Comparison of ENCODE assay signal across 17 cellular contexts in the genomic region with DNA sequence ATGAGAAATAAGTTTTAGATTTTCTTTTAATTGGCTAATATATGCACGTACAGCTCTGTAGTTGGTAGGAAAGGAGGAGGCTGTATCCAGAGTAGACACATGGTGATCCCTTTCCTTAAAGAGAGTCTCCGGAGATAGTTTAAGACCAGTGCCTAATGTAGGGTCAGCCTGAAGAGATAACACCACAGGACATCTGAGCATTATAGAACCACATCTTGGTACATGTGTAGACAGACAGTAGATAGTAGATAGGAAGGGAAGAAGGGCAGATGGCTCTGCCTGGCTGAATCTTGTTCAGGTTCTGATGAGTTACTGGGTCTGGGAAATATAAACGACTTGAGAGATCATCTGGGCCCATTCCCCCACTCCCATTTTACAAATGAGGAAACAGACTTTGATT. TPM values are rescaled to one million over a fixed set of nuclear protein-coding genes. Genes with fewer than 3 reads are reported as not detected.
DNase-seq lines count a peak whose midpoint lies in the region; ATAC-seq and TF ChIP-seq lines count a peak whose summit lies in the region.
"Had no signal": no experiment of that assay in that cellular context is flagged by ENCODE, and none has a peak within 500 bp of the region (broad histone marks: within the 10 kb centered on the region; RNA-seq: fewer than 3 reads in every experiment).

No MANE protein-coding gene starts in this region.

- H3K36me3 Mint-ChIP-seq in activated CD4-positive, alpha-beta T cell treated with anti-CD3 and anti-CD28 coated beads for 36 hours (ENCODE audit: low read depth), result peaks cover 24% of the 10 kb centered on the region
- H3K36me3 Mint-ChIP-seq in memory B cell, result peaks cover 23% of the 10 kb centered on the region

- CTCF ChIA-PET in activated CD4-positive, alpha-beta T cell treated with anti-CD3 and anti-CD28 coated beads for 36 hours (lab: Charles Lee), result interaction anchor here (0.6 kb wide), 1 partner anchor 19 kb away, joined by 4 read pairs; no protein-coding TSS in a partner anchor

- H3K4me3 Mint-ChIP-seq in activated CD4-positive, alpha-beta T cell treated with anti-CD3 and anti-CD28 coated beads for 36 hours, result no peak overlapping the region
- no peak overlapping the region for H3K4me3 Mint-ChIP-seq in memory B cell

- DNase-seq in activated CD4-positive, alpha-beta T cell treated with anti-CD3 and anti-CD28 coated beads for 36 hours, result no peak
- no peak for DNase-seq in activated CD4-positive, alpha-beta T cell treated with anti-CD3 and anti-CD28 coated beads for 4 hours
- DNase-seq in WERI-Rb-1 (no peak), memory B cell (ENCODE audit: low spot score in 2 of 2) (no peak), thoracic aorta (ENCODE audit: low spot score) (no peak), kidney tubule cell (ENCODE audit: low spot score) (no peak), DMS114 treated with DMSO at 0.1 percent for 48 hours (lab: John Stamatoyannopoulos, UW; ENCODE audit: unreplicated experiment) (no peak), mucosa of descending colon (no peak)
- DNase-seq: 8988T; activated CD4-positive, alpha-beta T cell treated with anti-CD3 and anti-CD28 coated beads for 1 hour; DMS153; kidney glomerular epithelial cell; NCI-H1092; NCI-H526; Right ventricle myocardium superior; stimulated activated CD4-positive, alpha-beta T cell treated with anti-CD3 and anti-CD28 coated beads, Interleukin-1b, Interleukin-23, amount 100 ng/mL, for 48 hours; stimulated activated naive CD4-positive, alpha-beta T cell treated with Interleukin-2 at 50 U/mL for 16 hours had no signal

- POLR2A ChIA-PET in activated CD4-positive, alpha-beta T cell treated with anti-CD3 and anti-CD28 coated beads for 36 hours (lab: Charles Lee), result interaction anchor here (0.6 to 0.9 kb wide), 2 partner anchors 14 to 404 kb away, joined by 3 read pairs; no protein-coding TSS in a partner anchor

- H3K27ac Mint-ChIP-seq in activated CD4-positive, alpha-beta T cell treated with anti-CD3 and anti-CD28 coated beads for 36 hours, result peak overlapping the region; percentile 11
- peak overlapping the region; percentile 59 for H3K27ac Mint-ChIP-seq in memory B cell

- H3K4me3 ChIP-seq in WERI-Rb-1 (ENCODE audit: low read depth, low read length) (no peak overlapping the region), thoracic aorta (no peak overlapping the region), mucosa of descending colon (no peak overlapping the region)

- peak overlapping the region; percentile 42 for H3K27ac ChIP-seq in WERI-Rb-1
- H3K27ac ChIP-seq in thoracic aorta, result peak overlapping the region; percentile 40 to 74

- TF ChIP-seq CTCF in WERI-Rb-1 (IDR thresholded peaks at IDR 0.05; ENCODE audit: low read depth, low read length), result no peak
- no peak for TF ChIP-seq CTCF in thoracic aorta (IDR thresholded peaks at IDR 0.05)
- no peak for TF ChIP-seq CTCF in mucosa of descending colon (IDR thresholded peaks at IDR 0.05)

- H3K27me3 ChIP-seq in WERI-Rb-1 (ENCODE audit: insufficient read depth, low read depth, severe bottlenecking), result no peaks in the 10 kb centered on the region
- no peaks in the 10 kb centered on the region for H3K27me3 ChIP-seq in thoracic aorta (replicated peaks; ENCODE audit: insufficient read depth)

- intact Hi-C loops in activated CD4-positive, alpha-beta T cell treated with anti-CD3 and anti-CD28 coated beads for 36 hours (cut with DNase I, micrococcal nuclease), result no loop called here
- intact Hi-C loops in mucosa of descending colon (cut with DNase I, micrococcal nuclease), result no loop called here

- H3K9me3 ChIP-seq in WERI-Rb-1 (ENCODE audit: severe bottlenecking) (no peaks in the 10 kb centered on the region), thoracic aorta (no peaks in the 10 kb centered on the region), mucosa of descending colon (no peaks in the 10 kb centered on the region)

- H3K4me1 Mint-ChIP-seq in activated CD4-positive, alpha-beta T cell treated with anti-CD3 and anti-CD28 coated beads for 36 hours, result peaks cover 60% of the 10 kb centered on the region
- H3K4me1 Mint-ChIP-seq in memory B cell, result peaks cover 52% of the 10 kb centered on the region

- no peaks in the 10 kb centered on the region for H3K27me3 Mint-ChIP-seq in activated CD4-positive, alpha-beta T cell treated with anti-CD3 and anti-CD28 coated beads for 36 hours
- H3K27me3 Mint-ChIP-seq in memory B cell, result no peaks in the 10 kb centered on the region

- peaks cover 51 to 87% of the 10 kb centered on the region in 2 donors for H3K4me1 ChIP-seq in thoracic aorta (ENCODE audit: control insufficient read depth in 1 of 2, low read depth in 2 of 2)
- peaks cover 91% of the 10 kb centered on the region for H3K4me1 ChIP-seq in mucosa of descending colon (ENCODE audit: low read depth)

- no peak for ATAC-seq in activated CD4-positive, alpha-beta T cell treated with anti-CD3 and anti-CD28 coated beads for 36 hours
- ATAC-seq in memory B cell (ENCODE audit: low read depth), result no peak
- ATAC-seq in thoracic aorta (ENCODE audit: insufficient number of reproducible peaks, low FRiP score, low read depth), result no peak
- no peak for ATAC-seq in mucosa of descending colon

- no peaks in the 10 kb centered on the region for H3K9me3 Mint-ChIP-seq in activated CD4-positive, alpha-beta T cell treated with anti-CD3 and anti-CD28 coated beads for 36 hours (ENCODE audit: low read depth)
- H3K9me3 Mint-ChIP-seq in memory B cell, result no peaks in the 10 kb centered on the region

- H3K36me3 ChIP-seq in WERI-Rb-1, result no peaks in the 10 kb centered on the region
- H3K36me3 ChIP-seq in thoracic aorta, result no peaks in the 10 kb centered on the region
- no peaks in the 10 kb centered on the region for H3K36me3 ChIP-seq in mucosa of descending colon (ENCODE audit: low read depth)

RNA-seq across cellular contexts. Expression of a gene that starts 18.5 kb away (rescaled TPM):
- 10 to 100 TPM; 86.0 to 94.1 TPM for total RNA-seq in activated CD4-positive, alpha-beta T cell treated with anti-CD3 and anti-CD28 coated beads for 36 hours
- total RNA-seq in thoracic aorta (100 to 1,000 TPM in 1 of 2 donors, 10 to 100 TPM in 1; 69.5 to 104 TPM), mucosa of descending colon (100 to 1,000 TPM; 167 to 230 (median 184) TPM)
